ENCODE assay signal across 19 cellular contexts in genomic region chr12:179131-179884, GRCh38. TPM values are rescaled to one million over a fixed set of nuclear protein-coding genes. Genes with fewer than 3 reads are reported as not detected.
A peak's percentile ranks its signal among the peaks of the same experiment; 100 is the strongest.
DNase-seq lines count a peak whose midpoint lies in the region; ATAC-seq and TF ChIP-seq lines count a peak whose summit lies in the region.
"Had no signal": no experiment of that assay in that cellular context is flagged by ENCODE, and none has a peak within 500 bp of the region (broad histone marks: within the 10 kb centered on the region; RNA-seq: fewer than 3 reads in every experiment).

No MANE protein-coding gene starts in this region.

- no peaks in the 10 kb centered on the region for H3K36me3 Mint-ChIP-seq in neural crest cell (ENCODE audit: low read depth)

- H3K4me1 ChIP-seq in GM23248 (ENCODE audit: insufficient read depth) = peaks cover 9% of the 10 kb centered on the region

- DNase-seq in GM23248 = peak; percentile 26
- peak; percentile 82 for DNase-seq in NCI-H2081 treated with DMSO at 0.1 percent for 48 hours (lab: John Stamatoyannopoulos, UW)
- DNase-seq in neural crest cell (ENCODE audit: low read depth, low spot score) = no peak
- DNase-seq in NCI-H82 (lab: John Stamatoyannopoulos, UW) = no peak
- no peak for DNase-seq in NOMO-1 (lab: John Stamatoyannopoulos, UW; ENCODE audit: unreplicated experiment in 2 of 2)
- DNase-seq: activated CD4-positive, alpha-beta T cell treated with anti-CD3 and anti-CD28 coated beads, Interleukin-2, amount 10 ng/mL, durations not matched to agents 7 days and 5 days; activated T-cell treated with anti-CD3 and anti-CD28 coated beads, Interleukin-2, amount 50 U/mL, for 48 hours; anterior cingulate cortex; CD4-positive, alpha-beta T cell; effector memory CD4-positive, alpha-beta T cell; PC-9; testis had no signal

- no peak overlapping the region for H3K4me3 Mint-ChIP-seq in neural crest cell
- H3K4me3 Mint-ChIP-seq: activated CD4-positive, alpha-beta T cell treated with anti-CD3 and anti-CD28 coated beads, Interleukin-2, amount 10 ng/mL, durations not matched to agents 7 days and 5 days; CD4-positive, alpha-beta T cell; T-helper 1 cell treated with Interleukin-12 subunit alpha and Interleukin-12 subunit beta and Interleukin-4 antibody, amounts not matched to agents 30 μg/mL and 1 μg/mL, for 36 hours had no signal

- no peak overlapping the region for H3K4me2 ChIP-seq in GM23248 (ENCODE audit: unreplicated experiment)
- H3K4me2 ChIP-seq: PC-9, smooth muscle cell had no signal

- H3K36me3 ChIP-seq in GM23248 (ENCODE audit: low read depth) = no peaks in the 10 kb centered on the region
- H3K36me3 ChIP-seq: gastroesophageal sphincter had no signal

- H3K4me3 ChIP-seq in GM23248 = no peak overlapping the region
- H3K4me3 ChIP-seq: gastroesophageal sphincter, PC-9, smooth muscle cell, testis had no signal

- 69 to 72% methylated on average over 11 of the region's 11 CpGs for WGBS in GM23248 (ENCODE audit: low coverage in 1 of 2, low lambda C conversion rate in 2 of 2, missing lambda C conversion rate in 2 of 2), 2 experiments

- no peaks in the 10 kb centered on the region for H3K27me3 ChIP-seq in GM23248 (replicated peaks; ENCODE audit: insufficient read depth)
- H3K27me3 ChIP-seq: testis had no signal

- no peak overlapping the region for H3K9ac ChIP-seq in GM23248

- no peaks in the 10 kb centered on the region; the same call in 1 of the 2 replicates for H3F3A ChIP-seq in GM23248 (ENCODE audit: insufficient read depth)

- H3K4me1 Mint-ChIP-seq in neural crest cell = peaks cover 13% of the 10 kb centered on the region

- no peaks in the 10 kb centered on the region for H3K9me3 ChIP-seq in GM23248 (ENCODE audit: low read depth)
- H3K9me3 ChIP-seq: gastroesophageal sphincter, testis had no signal

- peak overlapping the region; percentile 35 for H3K27ac Mint-ChIP-seq in neural crest cell (ENCODE audit: unreplicated experiment)
- H3K27ac Mint-ChIP-seq: activated CD4-positive, alpha-beta T cell treated with anti-CD3 and anti-CD28 coated beads, Interleukin-2, amount 10 ng/mL, durations not matched to agents 7 days and 5 days; CD4-positive, alpha-beta T cell; T-helper 1 cell treated with Interleukin-12 subunit alpha and Interleukin-12 subunit beta and Interleukin-4 antibody, amounts not matched to agents 30 μg/mL and 1 μg/mL, for 36 hours had no signal

- H3K27ac ChIP-seq in GM23248 = no peak overlapping the region
- H3K27ac ChIP-seq in cingulate gyrus (ENCODE audit: low read depth, low read length) = peak overlapping the region; percentile 54
- H3K27ac ChIP-seq: PC-9, testis had no signal

- H3K9me2 ChIP-seq in GM23248 (ENCODE audit: insufficient read depth) = no peaks in the 10 kb centered on the region

- H3K79me2 ChIP-seq in GM23248 (ENCODE audit: insufficient read depth) = no peaks in the 10 kb centered on the region

- no peaks in the 10 kb centered on the region for H3K9me3 Mint-ChIP-seq in neural crest cell
- H3K9me3 Mint-ChIP-seq: activated CD4-positive, alpha-beta T cell treated with anti-CD3 and anti-CD28 coated beads, Interleukin-2, amount 10 ng/mL, durations not matched to agents 7 days and 5 days; CD4-positive, alpha-beta T cell; T-helper 1 cell treated with Interleukin-12 subunit alpha and Interleukin-12 subunit beta and Interleukin-4 antibody, amounts not matched to agents 30 μg/mL and 1 μg/mL, for 36 hours had no signal

- in situ Hi-C loops in GM23248 (cut with MboI) = no loop called here

- H4K20me1 ChIP-seq in GM23248 (ENCODE audit: insufficient read depth) = no peaks in the 10 kb centered on the region

- TF ChIP-seq CTCF in neural crest cell (conservative IDR thresholded peaks at IDR 0.05) = no peak

- no peak overlapping the region for H2AFZ ChIP-seq in GM23248
- H2AFZ ChIP-seq: PC-9 had no signal

- H3K27me3 Mint-ChIP-seq in neural crest cell (ENCODE audit: low read depth) = no peaks in the 10 kb centered on the region
- H3K27me3 Mint-ChIP-seq: activated CD4-positive, alpha-beta T cell treated with anti-CD3 and anti-CD28 coated beads, Interleukin-2, amount 10 ng/mL, durations not matched to agents 7 days and 5 days had no signal

- no peak for ATAC-seq in HG03460 (IDR thresholded peaks at IDR 0.05; ENCODE audit: unreplicated experiment)
- ATAC-seq in HG03025 (IDR thresholded peaks at IDR 0.05; ENCODE audit: low FRiP score, unreplicated experiment) = no peak
- ATAC-seq: gastroesophageal sphincter had no signal

RNA-seq across cellular contexts. Expression of gene SLC6A12, which starts 34.6 kb away (rescaled TPM):
- total RNA-seq in GM23248 (2014; rRNA removed; shearing (Covaris generic)) = not detected in 2 replicates
- polyA plus RNA-seq in GM23248 (2016; fragmentation: Nextera tagmentation; extraction: Ambion mirVana) = not detected in 2 replicates
- total RNA-seq in neural crest cell = 0.14 and 0.47 TPM in 2 replicates
- total RNA-seq: activated CD4-positive, alpha-beta T cell treated with anti-CD3 and anti-CD28 coated beads, Interleukin-2, amount 10 ng/mL, durations not matched to agents 7 days and 5 days; CD4-positive, alpha-beta T cell; kidney epithelial cell; PC-9 had no signal
- polyA plus RNA-seq: smooth muscle cell had no signal

Comparison
In these comparisons a context has a peak if more than half of its experiments do, and no peak if none do; other contexts are left out.
1. DNase-seq: peak in GM23248 (single experiment) and NCI-H2081 treated with DMSO at 0.1 percent for 48 hours (single experiment); none in neural crest cell (single experiment), NCI-H82 (single experiment) and NOMO-1 (0 of 2).